In the genomic region with DNA sequence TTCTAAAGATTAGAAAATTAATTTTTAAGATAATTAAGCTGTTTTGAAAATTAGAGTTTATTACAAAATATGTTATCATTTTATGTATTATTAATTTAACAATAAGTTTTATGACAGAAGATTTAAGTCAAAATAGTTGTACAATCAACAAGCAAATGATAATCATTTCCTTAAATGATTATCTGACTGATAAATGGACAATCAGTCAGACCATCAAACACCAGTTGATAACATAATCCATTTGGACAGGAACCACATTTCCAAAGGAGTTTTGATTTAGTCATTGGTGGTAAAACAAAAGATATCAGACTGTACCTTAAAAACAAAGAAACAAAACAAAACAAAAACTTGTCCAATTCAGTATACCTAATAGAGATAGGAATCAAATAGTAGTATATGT, we compare ENCODE assay signal across 15 cellular contexts. TPM values are rescaled to one million over a fixed set of nuclear protein-coding genes. Genes with fewer than 3 reads are reported as not detected.
A peak's percentile ranks its signal among the peaks of the same experiment; 100 is the strongest.
DNase-seq lines count a peak whose midpoint lies in the region; FAIRE-seq and TF ChIP-seq lines count a peak whose summit lies in the region.
"Had no signal": no experiment of that assay in that cellular context is flagged by ENCODE, and none has a peak within 500 bp of the region (broad histone marks: within the 10 kb centered on the region; RNA-seq: fewer than 3 reads in every experiment).

No MANE protein-coding gene starts in this region.

- H3K4me3 Mint-ChIP-seq in immature natural killer cell: no peak overlapping the region
- H3K4me3 Mint-ChIP-seq in T-helper 2 cell treated with Interferon-gamma antibody and Interleukin-4, amounts not matched to agents 5 μg/mL and 100 μg/mL, for 36 hours: no peak overlapping the region
- H3K4me3 Mint-ChIP-seq: activated CD8-positive, alpha-beta T cell treated with anti-CD3 and anti-CD28 coated beads for 36 hours; CD14-positive monocyte; stimulated activated memory B cell treated with anti-CD40 and anti-IgM and Interleukin-4, amounts not matched to agents 10 μg/mL and 1 μg/mL and 100 μg/mL, for 72 hours had no signal

- TF ChIP-seq CTCF in astrocyte of the spinal cord (IDR thresholded peaks at IDR 0.05; ENCODE audit: low read depth, low read length): no peak
- TF ChIP-seq CTCF in kidney (IDR thresholded peaks at IDR 0.05; ENCODE audit: borderline replicate concordance, extremely low read depth, insufficient read depth): no peak

- peaks cover 53% of the 10 kb centered on the region for H3K79me2 ChIP-seq in GM23248 (ENCODE audit: insufficient read depth)

- no peak for FAIRE-seq in kidney (lab: Jason Lieb, UNC)
- FAIRE-seq: H1 had no signal

- H3K27ac ChIP-seq in GM23248: no peak overlapping the region; the same call in 1 of the 2 replicates
- H3K27ac ChIP-seq in kidney (ENCODE audit: low read depth in 2 of 2, low read length in 2 of 2): peak overlapping the region in 1 of 2 donors; percentile 20
- H3K27ac ChIP-seq: neutrophil had no signal

- no peaks in the 10 kb centered on the region for H3K9me3 ChIP-seq in GM23248 (ENCODE audit: low read depth)
- no peaks in the 10 kb centered on the region for H3K9me3 ChIP-seq in kidney (ENCODE audit: control insufficient read depth in 1 of 2, low read length in 2 of 2)
- no peaks in the 10 kb centered on the region for H3K9me3 ChIP-seq in skeletal muscle satellite cell (replicated peaks; ENCODE audit: low read length)
- H3K9me3 ChIP-seq: neutrophil had no signal

- H3K27ac Mint-ChIP-seq in immature natural killer cell: no peak overlapping the region
- H3K27ac Mint-ChIP-seq in T-helper 2 cell treated with Interferon-gamma antibody and Interleukin-4, amounts not matched to agents 5 μg/mL and 100 μg/mL, for 36 hours: no peak overlapping the region
- H3K27ac Mint-ChIP-seq: activated CD8-positive, alpha-beta T cell treated with anti-CD3 and anti-CD28 coated beads for 36 hours; stimulated activated memory B cell treated with anti-CD40 and anti-IgM and Interleukin-4, amounts not matched to agents 10 μg/mL and 1 μg/mL and 100 μg/mL, for 72 hours had no signal

- H4K20me1 ChIP-seq in GM23248 (ENCODE audit: insufficient read depth): no peaks in the 10 kb centered on the region

- H3K4me1 Mint-ChIP-seq in immature natural killer cell: peaks cover 0 to 11% of the 10 kb centered on the region in 2 donors
- H3K4me1 Mint-ChIP-seq in T-helper 2 cell treated with Interferon-gamma antibody and Interleukin-4, amounts not matched to agents 5 μg/mL and 100 μg/mL, for 36 hours (ENCODE audit: low read depth): peaks cover 12% of the 10 kb centered on the region
- H3K4me1 Mint-ChIP-seq: stimulated activated memory B cell treated with anti-CD40 and anti-IgM and Interleukin-4, amounts not matched to agents 10 μg/mL and 1 μg/mL and 100 μg/mL, for 72 hours had no signal

- intact Hi-C loops in kidney (cut with DNase I): no loop called here

- H3K4me1 ChIP-seq in GM23248 (ENCODE audit: insufficient read depth) (peaks cover 42% of the 10 kb centered on the region), kidney (ENCODE audit: control insufficient read depth in 1 of 2, insufficient read depth in 1 of 2, low read depth in 1 of 2, low read length in 2 of 2) (peaks cover 3 to 24% of the 10 kb centered on the region in 2 donors), skeletal muscle satellite cell (ENCODE audit: control insufficient read depth, insufficient read depth, low read length) (peaks cover 50% of the 10 kb centered on the region)

- H2AFZ ChIP-seq in GM23248: no peak overlapping the region

- H3K27me3 ChIP-seq in GM23248 (replicated peaks; ENCODE audit: insufficient read depth) (no peaks in the 10 kb centered on the region), skeletal muscle satellite cell (ENCODE audit: control insufficient read depth, insufficient read depth, low read length) (no peaks in the 10 kb centered on the region)
- H3K27me3 ChIP-seq: neutrophil had no signal

- H3K36me3 ChIP-seq in GM23248 (ENCODE audit: low read depth) (no peaks in the 10 kb centered on the region), kidney (ENCODE audit: control insufficient read depth in 1 of 2, insufficient read depth in 2 of 2, low read length in 2 of 2) (no peaks in the 10 kb centered on the region), skeletal muscle satellite cell (ENCODE audit: insufficient read depth, low read length) (peaks cover 22% of the 10 kb centered on the region)
- H3K36me3 ChIP-seq: neutrophil had no signal

- peak overlapping the region; percentile 85 for H3K4me2 ChIP-seq in GM23248 (ENCODE audit: unreplicated experiment)
- H3K4me2 ChIP-seq in skeletal muscle satellite cell (ENCODE audit: low read length): peak overlapping the region; percentile 78

- H3K4me3 ChIP-seq in GM23248 (peak overlapping the region; percentile 83), astrocyte of the spinal cord (ENCODE audit: low read depth, low read length) (peak overlapping the region; percentile 70), kidney (ENCODE audit: low read length in 2 of 2) (peak overlapping the region; percentile 71 to 88), skeletal muscle satellite cell (ENCODE audit: low read length) (peak overlapping the region; percentile 79)

- H3F3A ChIP-seq in GM23248 (ENCODE audit: insufficient read depth): peaks cover 26% of the 10 kb centered on the region

- no peaks in the 10 kb centered on the region for H3K27me3 Mint-ChIP-seq in immature natural killer cell (ENCODE audit: low read depth in 3 of 3)
- peaks cover 17% of the 10 kb centered on the region for H3K27me3 Mint-ChIP-seq in T-helper 2 cell treated with Interferon-gamma antibody and Interleukin-4, amounts not matched to agents 5 μg/mL and 100 μg/mL, for 36 hours (ENCODE audit: low read depth)
- H3K27me3 Mint-ChIP-seq: stimulated activated memory B cell treated with anti-CD40 and anti-IgM and Interleukin-4, amounts not matched to agents 10 μg/mL and 1 μg/mL and 100 μg/mL, for 72 hours had no signal

- H3K9ac ChIP-seq in GM23248 (peak overlapping the region; percentile 91), kidney (ENCODE audit: low read length in 2 of 2) (peak overlapping the region in 1 of 2 donors; percentile 32), skeletal muscle satellite cell (ENCODE audit: low read depth, low read length) (peak overlapping the region; percentile 98)

- no peaks in the 10 kb centered on the region for H3K36me3 Mint-ChIP-seq in immature natural killer cell
- no peaks in the 10 kb centered on the region for H3K36me3 Mint-ChIP-seq in T-helper 2 cell treated with Interferon-gamma antibody and Interleukin-4, amounts not matched to agents 5 μg/mL and 100 μg/mL, for 36 hours (ENCODE audit: low read depth)
- H3K36me3 Mint-ChIP-seq: CD14-positive monocyte; stimulated activated memory B cell treated with anti-CD40 and anti-IgM and Interleukin-4, amounts not matched to agents 10 μg/mL and 1 μg/mL and 100 μg/mL, for 72 hours had no signal

- no peaks in the 10 kb centered on the region for H3K9me2 ChIP-seq in GM23248 (ENCODE audit: insufficient read depth)

- peaks cover 0 to 4% (median 1%) of the 10 kb centered on the region in 6 donors for H3K9me3 Mint-ChIP-seq in immature natural killer cell
- H3K9me3 Mint-ChIP-seq in T-helper 2 cell treated with Interferon-gamma antibody and Interleukin-4, amounts not matched to agents 5 μg/mL and 100 μg/mL, for 36 hours: no peaks in the 10 kb centered on the region
- H3K9me3 Mint-ChIP-seq: stimulated activated memory B cell treated with anti-CD40 and anti-IgM and Interleukin-4, amounts not matched to agents 10 μg/mL and 1 μg/mL and 100 μg/mL, for 72 hours had no signal

- DNase-seq in GM23248: no peak
- no peak for DNase-seq in astrocyte of the spinal cord (ENCODE audit: low read depth, low spot score)
- no peak for DNase-seq in kidney
- no peak for DNase-seq in immature natural killer cell
- no peak for DNase-seq in germinal center (ENCODE audit: low spot score)
- DNase-seq in T-helper 2 cell treated with Interferon-gamma antibody and Interleukin-4, amounts not matched to agents 5 μg/mL and 100 μg/mL, for 36 hours (ENCODE audit: low spot score): no peak
- no peak for DNase-seq in NCI-H2227 treated with DMSO at 0.1 percent for 48 hours (lab: John Stamatoyannopoulos, UW)
- DNase-seq: activated CD8-positive, alpha-beta T cell treated with anti-CD3 and anti-CD28 coated beads for 36 hours; activated naive CD4-positive, alpha-beta T cell; central memory CD4-positive, alpha-beta T cell had no signal

- in situ Hi-C loops in GM23248 (cut with MboI) (no loop called here), astrocyte of the spinal cord (cut with HindIII; ENCODE audit: low sequenced_read_pairs) (no loop called here)

RNA-seq across cellular contexts. Expression of a gene that starts 1.9 kb away (rescaled TPM):
- 31.5 and 48.7 TPM in 2 replicates for total RNA-seq in GM23248 (2014; rRNA removed; shearing (Covaris generic))
- 62.0 and 64.4 TPM in 2 replicates for polyA plus RNA-seq in GM23248 (2016; fragmentation: Nextera tagmentation; extraction: Ambion mirVana)
- total RNA-seq in kidney: 266 TPM
- polyA plus RNA-seq in kidney (ENCODE audit: insufficient read depth, low read depth, low replicate concordance): 26.2 TPM
- total RNA-seq in skeletal muscle satellite cell (2012; rRNA removed): 304 and 327 TPM in 2 replicates
- polyA plus RNA-seq in immature natural killer cell: under 1 TPM in 1 of 3 donors, not detected in 2; 0.59 TPM
- total RNA-seq: activated CD8-positive, alpha-beta T cell treated with anti-CD3 and anti-CD28 coated beads for 36 hours had no signal

Comparison
In these comparisons a context has a peak if more than half of its experiments do, and no peak if none do; other contexts are left out.
1. RNA of a gene that starts 1.9 kb away (polyA plus RNA-seq): 62.0 to 64.4 TPM in GM23248 and 26.2 TPM in kidney (single experiment); 0.59 TPM in immature natural killer cell; every median in the first group is over 10 times any median in the second.
2. Peak in every context shown above with its lines, with median percentiles within 50 percentile points of each other: H3K4me3 ChIP-seq.